10 cellular contexts compared by ENCODE assay signal in the genomic region with DNA sequence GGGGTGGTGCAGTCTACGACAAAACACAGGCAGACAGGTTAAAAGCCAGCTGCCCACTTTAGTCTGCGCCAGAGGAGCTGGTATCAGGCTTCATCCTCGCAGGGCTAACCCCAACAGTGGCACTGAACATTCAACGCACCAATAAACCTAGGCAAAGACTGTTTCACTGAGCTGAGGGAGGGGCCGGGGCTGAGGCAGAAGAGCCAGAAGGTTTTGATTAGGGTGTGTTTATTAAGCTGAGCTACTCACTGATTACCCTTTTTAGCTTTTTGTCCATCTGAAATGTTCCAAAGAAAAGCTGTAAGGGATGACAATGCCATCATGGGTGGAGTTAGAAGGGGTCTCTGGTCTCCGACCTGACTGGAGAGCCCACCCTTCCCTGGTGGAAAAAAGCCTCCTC. TPM values are rescaled to one million over a fixed set of nuclear protein-coding genes. Genes with fewer than 3 reads are reported as not detected.
DNase-seq lines count a peak whose midpoint lies in the region; ATAC-seq, FAIRE-seq and TF ChIP-seq lines count a peak whose summit lies in the region.
"Had no signal": no experiment of that assay in that cellular context is flagged by ENCODE, and none has a peak within 500 bp of the region (broad histone marks: within the 10 kb centered on the region; RNA-seq: fewer than 3 reads in every experiment).

No MANE protein-coding gene starts in this region.

- peaks cover 24% of the 10 kb centered on the region for H3K36me3 Mint-ChIP-seq in CD4-positive, alpha-beta T cell (ENCODE audit: low read depth)
- peaks cover 0 to 22% (median 8%) of the 10 kb centered on the region in 5 donors for H3K36me3 Mint-ChIP-seq in naive thymus-derived CD4-positive, alpha-beta T cell

- no peak overlapping the region for H3K27ac Mint-ChIP-seq in CD4-positive, alpha-beta T cell
- no peak overlapping the region for H3K27ac Mint-ChIP-seq in naive thymus-derived CD4-positive, alpha-beta T cell

- H3K27ac ChIP-seq in CD4-positive, alpha-beta T cell (ENCODE audit: low read depth, low read length) = no peak overlapping the region
- peak overlapping the region; percentile 47 for H3K27ac ChIP-seq in KOPT-K1 (ENCODE audit: low read depth, low read length, poor library complexity, severe bottlenecking)
- H3K27ac ChIP-seq in naive thymus-derived CD4-positive, alpha-beta T cell (ENCODE audit: low read depth, low read length) = peak overlapping the region; percentile 60

- H3K4me3 ChIP-seq in cardiac fibroblast (replicated peaks in 1 of 2; ENCODE audit: low read depth in 2 of 2, low read length in 2 of 2) = peak overlapping the region; percentile 60 to 70
- peak overlapping the region; percentile 30 for H3K4me3 ChIP-seq in naive thymus-derived CD4-positive, alpha-beta T cell (ENCODE audit: low read length)

- intact Hi-C loops in CD4-positive, alpha-beta T cell (cut with DNase I, micrococcal nuclease) = no loop called here
- intact Hi-C loops in naive thymus-derived CD4-positive, alpha-beta T cell (cut with micrococcal nuclease) = no loop called here

- no peak for TF ChIP-seq CTCF in CD4-positive, alpha-beta T cell (IDR thresholded peaks at IDR 0.05)
- no peak for TF ChIP-seq CTCF in cardiac fibroblast (IDR thresholded peaks at IDR 0.05; ENCODE audit: low read depth, low read length)

- DNase-seq in CD4-positive, alpha-beta T cell = no peak
- no peak for DNase-seq in cardiac fibroblast (ENCODE audit: low read depth in 2 of 2)
- no peak for DNase-seq in naive thymus-derived CD4-positive, alpha-beta T cell
- DNase-seq in GM12891 (ENCODE audit: insufficient read length, low spot score) = no peak
- no peak for DNase-seq in cortex of kidney (lab: John Stamatoyannopoulos, UW)
- DNase-seq in foreskin melanocyte = no peak
- DNase-seq in RKO (ENCODE audit: low spot score) = no peak
- DNase-seq: gastrocnemius medialis, NCI-H1694 treated with DMSO at 0.1 percent for 48 hours had no signal

- H3K9me3 ChIP-seq in CD4-positive, alpha-beta T cell (ENCODE audit: control insufficient read depth, low read length) = no peaks in the 10 kb centered on the region
- H3K9me3 ChIP-seq in KOPT-K1 (ENCODE audit: insufficient read depth, low read length, poor library complexity, severe bottlenecking) = no peaks in the 10 kb centered on the region
- no peaks in the 10 kb centered on the region for H3K9me3 ChIP-seq in naive thymus-derived CD4-positive, alpha-beta T cell (ENCODE audit: control insufficient read depth in 2 of 3, low read length in 3 of 3)
- H3K9me3 ChIP-seq: gastrocnemius medialis had no signal

- CTCF ChIA-PET in CD4-positive, alpha-beta T cell (lab: Charles Lee) = no interaction called here
- CTCF ChIA-PET in naive thymus-derived CD4-positive, alpha-beta T cell (lab: Charles Lee) = interaction anchor here (1.0 to 1.2 kb wide), 2 partner anchors 9 to 40 kb away, joined by 4 read pairs; no protein-coding TSS in a partner anchor

- FAIRE-seq in GM12891 (lab: Jason Lieb, UNC) = no peak

- H3K27me3 ChIP-seq in CD4-positive, alpha-beta T cell (ENCODE audit: control insufficient read depth, insufficient read depth, low read length) = no peaks in the 10 kb centered on the region
- H3K27me3 ChIP-seq in naive thymus-derived CD4-positive, alpha-beta T cell (ENCODE audit: control insufficient read depth in 2 of 2, insufficient read depth in 2 of 2, low read length in 2 of 2) = no peaks in the 10 kb centered on the region
- H3K27me3 ChIP-seq: gastrocnemius medialis had no signal

- H3K4me1 Mint-ChIP-seq in CD4-positive, alpha-beta T cell (ENCODE audit: low read depth) = peaks cover 17% of the 10 kb centered on the region
- H3K4me1 Mint-ChIP-seq in naive thymus-derived CD4-positive, alpha-beta T cell = peaks cover 7 to 27% (median 16%) of the 10 kb centered on the region in 7 donors

- no peak for ATAC-seq in CD4-positive, alpha-beta T cell (ENCODE audit: poor library complexity)
- ATAC-seq in naive thymus-derived CD4-positive, alpha-beta T cell = no peak
- ATAC-seq: gastrocnemius medialis had no signal

- H3K4me1 ChIP-seq in naive thymus-derived CD4-positive, alpha-beta T cell (ENCODE audit: control insufficient read depth in 2 of 2, insufficient read depth in 2 of 2, low read length in 2 of 2) = peaks cover 0 to 12% of the 10 kb centered on the region in 2 donors

- H3K9me3 Mint-ChIP-seq in CD4-positive, alpha-beta T cell = no peaks in the 10 kb centered on the region
- H3K9me3 Mint-ChIP-seq in naive thymus-derived CD4-positive, alpha-beta T cell = no peaks in the 10 kb centered on the region

- no peak for TF ChIP-seq POLR2A in GM12891 (IDR thresholded peaks at IDR 0.05; ENCODE audit: low read depth, low read length)

- peak overlapping the region; percentile 92 for H3K4me3 Mint-ChIP-seq in CD4-positive, alpha-beta T cell
- peak overlapping the region; percentile 47 to 91 (median 82) for H3K4me3 Mint-ChIP-seq in naive thymus-derived CD4-positive, alpha-beta T cell

- H3K36me3 ChIP-seq in KOPT-K1 (ENCODE audit: insufficient read depth, low read length) = peaks cover 52% of the 10 kb centered on the region
- H3K36me3 ChIP-seq in naive thymus-derived CD4-positive, alpha-beta T cell (ENCODE audit: control insufficient read depth in 2 of 3, insufficient read depth in 3 of 3, low read length in 3 of 3) = peaks cover 0 to 43% (median 0%) of the 10 kb centered on the region in 3 experiments

- POLR2A ChIA-PET in CD4-positive, alpha-beta T cell (lab: Charles Lee) = interaction anchor here (0.9 to 1.9 kb wide), 2 partner anchors 10 to 16 kb away, joined by 3 to 8 read pairs; a partner anchor contains a TSS
- POLR2A ChIA-PET in naive thymus-derived CD4-positive, alpha-beta T cell (lab: Charles Lee) = interaction anchor here (0.9 to 1.0 kb wide), 2 partner anchors 8 to 30 kb away, joined by 4 to 5 read pairs; a partner anchor contains a TSS

- no peaks in the 10 kb centered on the region for H3K27me3 Mint-ChIP-seq in CD4-positive, alpha-beta T cell
- no peaks in the 10 kb centered on the region for H3K27me3 Mint-ChIP-seq in naive thymus-derived CD4-positive, alpha-beta T cell

TF ChIP-seq in GM12891, 5 proteins besides CTCF, POLR2A, EP300 and RAD21:
- TF ChIP-seq TAF1 (IDR thresholded peaks at IDR 0.05; ENCODE audit: low read depth, low read length) = no peak
- no peak for TF ChIP-seq POU2F2 (IDR thresholded peaks at IDR 0.05; ENCODE audit: low read depth, low read length)
- no peak for TF ChIP-seq POLR2AphosphoS5 (IDR thresholded peaks at IDR 0.05; ENCODE audit: low read depth, low read length)
- no peak for TF ChIP-seq PAX5 (IDR thresholded peaks at IDR 0.05; ENCODE audit: insufficient read depth, low read length, severe bottlenecking)
- no peak for TF ChIP-seq SPI1 (IDR thresholded peaks at IDR 0.05; ENCODE audit: low read depth, low read length)

RNA-seq across cellular contexts. Expression of a gene that starts 1.4 kb away (rescaled TPM):
- 10 to 100 TPM in 1 of 2 experiments, 1 to 10 TPM in 1; 8.6 to 11.3 TPM for total RNA-seq in CD4-positive, alpha-beta T cell
- total RNA-seq in naive thymus-derived CD4-positive, alpha-beta T cell = 10 to 100 TPM; 13.3 to 32.4 (median 26.6) TPM
- polyA plus RNA-seq in naive thymus-derived CD4-positive, alpha-beta T cell = 1 to 10 TPM; 4.5 to 9.8 TPM
- polyA plus RNA-seq in GM12891 (2012; ENCODE audit: low read depth, missing spikeins) = 20.4 TPM

RNA-seq across cellular contexts. Expression of a gene that starts 10.2 kb away (rescaled TPM):
- total RNA-seq in CD4-positive, alpha-beta T cell = 10 to 100 TPM; 36.4 to 36.8 TPM
- total RNA-seq in naive thymus-derived CD4-positive, alpha-beta T cell = 10 to 100 TPM; 43.4 to 77.5 (median 49.9) TPM
- 10 to 100 TPM; 29.7 to 45.3 TPM for polyA plus RNA-seq in naive thymus-derived CD4-positive, alpha-beta T cell
- polyA plus RNA-seq in GM12891 (2012; ENCODE audit: low read depth, missing spikeins) = 16.5 TPM

RNA-seq across cellular contexts. Expression of a gene that starts 16.6 kb away (rescaled TPM):
- total RNA-seq in CD4-positive, alpha-beta T cell = 10 to 100 TPM; 45.5 to 50.7 TPM
- 100 to 1,000 TPM in 1 of 5 experiments, 10 to 100 TPM in 4; 53.7 to 126 (median 82.6) TPM for total RNA-seq in naive thymus-derived CD4-positive, alpha-beta T cell
- polyA plus RNA-seq in naive thymus-derived CD4-positive, alpha-beta T cell = 10 to 100 TPM; 35.2 to 56.3 TPM
- polyA plus RNA-seq in GM12891 (2012; ENCODE audit: low read depth, missing spikeins) = 15.7 TPM

RNA-seq across cellular contexts. Expression of a gene that starts 29.9 kb away (rescaled TPM):
- total RNA-seq in CD4-positive, alpha-beta T cell = 10 to 100 TPM; 80.6 to 87.8 TPM
- total RNA-seq in naive thymus-derived CD4-positive, alpha-beta T cell = 100 to 1,000 TPM; 111 to 132 (median 117) TPM
- polyA plus RNA-seq in naive thymus-derived CD4-positive, alpha-beta T cell = 10 to 100 TPM; 24.7 to 43.0 TPM
- polyA plus RNA-seq in GM12891 (2012; ENCODE audit: low read depth, missing spikeins) = 37.8 TPM

RNA-seq across cellular contexts. Expression of a gene that starts 37.2 kb away (rescaled TPM):
- 10 to 100 TPM; 49.3 to 52.5 TPM for total RNA-seq in CD4-positive, alpha-beta T cell
- 100 to 1,000 TPM in 1 of 5 experiments, 10 to 100 TPM in 4; 41.1 to 102 (median 53.9) TPM for total RNA-seq in naive thymus-derived CD4-positive, alpha-beta T cell
- polyA plus RNA-seq in naive thymus-derived CD4-positive, alpha-beta T cell = 10 to 100 TPM; 36.3 to 41.1 TPM
- 43.6 TPM for polyA plus RNA-seq in GM12891 (2012; ENCODE audit: low read depth, missing spikeins)
